ENCODE assay signal across 29 cellular contexts in genomic region chr7:112154690-112155089, GRCh38.
"Had no signal": no experiment of that assay in that cellular context is flagged by ENCODE, and none has a peak within 500 bp of the region (broad histone marks: within the 10 kb centered on the region; RNA-seq: fewer than 3 reads in every experiment).

No MANE protein-coding gene starts in this region.

- H3K36me3 Mint-ChIP-seq: activated naive CD4-positive, alpha-beta T cell treated with anti-CD3 and anti-CD28 coated beads, Interleukin-2, amount 50 U/mL, for 72 hours had no signal

- H3K4me3 ChIP-seq: adrenal gland, body of pancreas, breast epithelium, SJCRH30, SK-N-MC had no signal

- H3K27ac ChIP-seq: adrenal gland, body of pancreas, breast epithelium, SJCRH30, SK-N-MC had no signal

- H3K27me3 ChIP-seq: adrenal gland, body of pancreas, breast epithelium, SJCRH30 had no signal

- H3K4me3 Mint-ChIP-seq: activated CD4-positive, alpha-beta T cell treated with anti-CD3 and anti-CD28 coated beads for 36 hours; activated CD4-positive, alpha-beta T cell treated with anti-CD3 and anti-CD28 coated beads, Interleukin-2, amount 10 ng/mL, durations not matched to agents 7 days and 5 days; activated CD8-positive, alpha-beta T cell treated with anti-CD3 and anti-CD28 coated beads, Interleukin-2, amount 10 ng/mL, durations not matched to agents 7 days and 5 days; activated naive CD4-positive, alpha-beta T cell treated with anti-CD3 and anti-CD28 coated beads for 36 hours; activated T-cell treated with anti-CD3 and anti-CD28 coated beads, Interleukin-2, amount 50 U/mL, for 24 hours; activated T-helper 1 cell treated with anti-CD3 and anti-CD28 coated beads, Interleukin-12 subunit alpha, Interleukin-12 subunit beta, Interleukin-2, Interleukin-4 antibody, amounts not matched to agents 30 ng/mL and 10 ng/mL and 1 ng/mL, durations not matched to agents 14 hours and 24 hours and 36 hours had no signal

- H3K4me1 Mint-ChIP-seq: activated CD4-positive, alpha-beta T cell treated with anti-CD3 and anti-CD28 coated beads for 36 hours; activated CD4-positive, alpha-beta T cell treated with anti-CD3 and anti-CD28 coated beads, Interleukin-2, amount 10 ng/mL, durations not matched to agents 7 days and 5 days had no signal

- H3K27ac Mint-ChIP-seq: activated CD4-positive, alpha-beta T cell treated with anti-CD3 and anti-CD28 coated beads for 36 hours; activated CD4-positive, alpha-beta T cell treated with anti-CD3 and anti-CD28 coated beads, Interleukin-2, amount 10 ng/mL, durations not matched to agents 7 days and 5 days; activated CD8-positive, alpha-beta T cell treated with anti-CD3 and anti-CD28 coated beads, Interleukin-2, amount 10 ng/mL, durations not matched to agents 7 days and 5 days; activated naive CD4-positive, alpha-beta T cell treated with anti-CD3 and anti-CD28 coated beads for 36 hours; activated naive CD4-positive, alpha-beta T cell treated with anti-CD3 and anti-CD28 coated beads, Interleukin-2, amount 50 U/mL, for 72 hours; activated T-cell treated with anti-CD3 and anti-CD28 coated beads, Interleukin-2, amount 50 U/mL, for 24 hours; activated T-helper 1 cell treated with anti-CD3 and anti-CD28 coated beads, Interleukin-12 subunit alpha, Interleukin-12 subunit beta, Interleukin-2, Interleukin-4 antibody, amounts not matched to agents 30 ng/mL and 10 ng/mL and 1 ng/mL, durations not matched to agents 14 hours and 24 hours and 36 hours had no signal

- ATAC-seq: activated CD4-positive, alpha-beta T cell treated with anti-CD3 and anti-CD28 coated beads for 36 hours; activated CD4-positive, CD25-positive, alpha-beta regulatory T cell treated with anti-CD3 and anti-CD28 coated beads, Interleukin-2, amount 50 U/mL, for 24 hours; activated CD8-positive, alpha-beta T cell treated with anti-CD3 and anti-CD28 coated beads, Interleukin-2, amount 10 ng/mL, durations not matched to agents 7 days and 5 days; activated naive CD4-positive, alpha-beta T cell treated with anti-CD3 and anti-CD28 coated beads, Interleukin-2, amount 50 U/mL, for 72 hours; body of pancreas had no signal

- H3K36me3 ChIP-seq: adrenal gland, breast epithelium, SJCRH30 had no signal

- H3K4me1 ChIP-seq: body of pancreas, breast epithelium had no signal

- DNase-seq: activated CD4-positive, alpha-beta T cell treated with anti-CD3 and anti-CD28 coated beads for 36 hours; activated CD4-positive, alpha-beta T cell treated with anti-CD3 and anti-CD28 coated beads, Interleukin-2, amount 10 ng/mL, durations not matched to agents 7 days and 5 days; activated CD4-positive, alpha-beta T cell treated with anti-CD3 and anti-CD28 coated beads, Interleukin-2, amount 50 U/mL, for 48 hours; activated CD8-positive, alpha-beta T cell treated with anti-CD3 and anti-CD28 coated beads, Interleukin-2, amount 10 ng/mL, durations not matched to agents 7 days and 5 days; activated gamma-delta T cell treated with Interleukin-2 at 50 U/mL for 16 hours; activated naive CD4-positive, alpha-beta T cell treated with anti-CD3 and anti-CD28 coated beads for 36 hours; activated T-cell treated with anti-CD3 and anti-CD28 coated beads, Interleukin-2, amount 50 U/mL, for 24 hours; adrenal gland; body of pancreas; cerebellar nuclear complex; Kasumi-1; KG1; MM.1S; MV-4-11; NCI-H1092; NCI-H1436 treated with DMSO at 0.1 percent for 48 hours; NCI-H1694 treated with DMSO at 0.1 percent for 48 hours; NCI-H2081; NCI-H2171 treated with DMSO at 0.1 percent for 48 hours; NCI-H226; NCI-H524 treated with DMSO at 0.1 percent for 48 hours; SHP77; SJCRH30; T1000 had no signal

- H3K9me3 Mint-ChIP-seq: activated CD4-positive, alpha-beta T cell treated with anti-CD3 and anti-CD28 coated beads, Interleukin-2, amount 10 ng/mL, durations not matched to agents 7 days and 5 days; activated naive CD4-positive, alpha-beta T cell treated with anti-CD3 and anti-CD28 coated beads for 36 hours; activated naive CD4-positive, alpha-beta T cell treated with anti-CD3 and anti-CD28 coated beads, Interleukin-2, amount 50 U/mL, for 72 hours; activated T-cell treated with anti-CD3 and anti-CD28 coated beads, Interleukin-2, amount 50 U/mL, for 24 hours; activated T-helper 1 cell treated with anti-CD3 and anti-CD28 coated beads, Interleukin-12 subunit alpha, Interleukin-12 subunit beta, Interleukin-2, Interleukin-4 antibody, amounts not matched to agents 30 ng/mL and 10 ng/mL and 1 ng/mL, durations not matched to agents 14 hours and 24 hours and 36 hours had no signal
